ENCODE assay signal across 1 cellular context in the genomic region with DNA sequence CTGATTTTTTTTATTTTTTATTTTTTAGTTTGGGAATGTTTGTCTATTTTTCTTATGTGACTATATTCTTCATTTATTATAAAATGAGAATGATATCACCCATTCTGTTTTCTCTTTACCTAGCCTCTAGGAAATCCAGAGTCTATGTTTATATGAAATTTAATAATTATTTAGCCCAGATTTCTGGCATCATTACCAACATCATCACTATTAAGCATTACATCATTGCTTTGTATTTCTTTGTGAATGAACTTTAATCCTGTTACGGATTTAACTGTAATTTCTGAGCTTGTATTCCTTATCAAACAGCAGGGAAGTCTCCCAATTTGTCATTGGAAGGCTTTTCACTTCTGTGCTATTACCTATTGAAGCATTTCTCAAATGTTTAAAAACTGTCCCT.
TF ChIP-seq lines count a peak whose summit lies in the region.

No MANE protein-coding gene starts in this region.

TF ChIP-seq in IMR-90, 13 proteins besides CTCF, POLR2A, EP300 and RAD21 (continued from another document):
- TF ChIP-seq CEBPB (IDR thresholded peaks at IDR 0.05; ENCODE audit: low read depth, low read length) (no peak), RFX5 (IDR thresholded peaks at IDR 0.05; ENCODE audit: low read depth, low read length) (no peak), CHD1 (IDR thresholded peaks at IDR 0.05; ENCODE audit: low read depth, low read length) (no peak), SMC3 (IDR thresholded peaks at IDR 0.05; ENCODE audit: low read depth, low read length) (no peak), MAFK (IDR thresholded peaks at IDR 0.05; ENCODE audit: low read depth, low read length) (no peak), FOS (IDR thresholded peaks at IDR 0.05; ENCODE audit: low read depth, low read length) (no peak), RCOR1 (IDR thresholded peaks at IDR 0.05; ENCODE audit: insufficient replicate concordance, low read length) (no peak), NFE2L2 (IDR thresholded peaks at IDR 0.05; ENCODE audit: low read depth, low read length) (no peak)
- TF ChIP-seq, protein P1, sequence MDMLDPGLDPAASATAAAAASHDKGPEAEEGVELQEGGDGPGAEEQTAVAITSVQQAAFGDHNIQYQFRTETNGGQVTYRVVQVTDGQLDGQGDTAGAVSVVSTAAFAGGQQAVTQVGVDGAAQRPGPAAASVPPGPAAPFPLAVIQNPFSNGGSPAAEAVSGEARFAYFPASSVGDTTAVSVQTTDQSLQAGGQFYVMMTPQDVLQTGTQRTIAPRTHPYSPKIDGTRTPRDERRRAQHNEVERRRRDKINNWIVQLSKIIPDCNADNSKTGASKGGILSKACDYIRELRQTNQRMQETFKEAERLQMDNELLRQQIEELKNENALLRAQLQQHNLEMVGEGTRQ (IDR thresholded peaks at IDR 0.05; ENCODE audit: low read depth, low read length) = no peak
- TF ChIP-seq, protein P2, sequence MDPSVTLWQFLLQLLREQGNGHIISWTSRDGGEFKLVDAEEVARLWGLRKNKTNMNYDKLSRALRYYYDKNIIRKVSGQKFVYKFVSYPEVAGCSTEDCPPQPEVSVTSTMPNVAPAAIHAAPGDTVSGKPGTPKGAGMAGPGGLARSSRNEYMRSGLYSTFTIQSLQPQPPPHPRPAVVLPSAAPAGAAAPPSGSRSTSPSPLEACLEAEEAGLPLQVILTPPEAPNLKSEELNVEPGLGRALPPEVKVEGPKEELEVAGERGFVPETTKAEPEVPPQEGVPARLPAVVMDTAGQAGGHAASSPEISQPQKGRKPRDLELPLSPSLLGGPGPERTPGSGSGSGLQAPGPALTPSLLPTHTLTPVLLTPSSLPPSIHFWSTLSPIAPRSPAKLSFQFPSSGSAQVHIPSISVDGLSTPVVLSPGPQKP (IDR thresholded peaks at IDR 0.05; ENCODE audit: borderline replicate concordance, low read depth, low read length) = no peak
